ENCODE assay signal across 10 cellular contexts in genomic region chr10:77844713-77845454, GRCh38.
DNase-seq lines count a peak whose midpoint lies in the region; ATAC-seq and TF ChIP-seq lines count a peak whose summit lies in the region.
"Had no signal": no experiment of that assay in that cellular context is flagged by ENCODE, and none has a peak within 500 bp of the region (broad histone marks: within the 10 kb centered on the region; RNA-seq: fewer than 3 reads in every experiment).

No MANE protein-coding gene starts in this region.

- peak overlapping the region; percentile 62 to 88 (median 82) for H3K27ac Mint-ChIP-seq in brain

- peaks cover 43% of the 10 kb centered on the region for H3K36me3 Mint-ChIP-seq in brain

- no peak for ATAC-seq in GM18870 (IDR thresholded peaks at IDR 0.05; ENCODE audit: unreplicated experiment)

- no peak for TF ChIP-seq CTCF in brain (conservative IDR thresholded peaks at IDR 0.05)

- no peak overlapping the region for H3K4me3 Mint-ChIP-seq in brain

- peaks cover 3% of the 10 kb centered on the region for H3K27me3 Mint-ChIP-seq in brain

- no peaks in the 10 kb centered on the region for H3K9me3 Mint-ChIP-seq in brain

- DNase-seq in 8988T (peak; percentile 86), HS-27A (ENCODE audit: low read depth) (peak; percentile 64), kidney tubule cell (ENCODE audit: low spot score) (peak; percentile 94), NOMO-1 treated with dmso at 0.1 percent for 144 hours (lab: John Stamatoyannopoulos, UW; ENCODE audit: unreplicated experiment) (no peak), NCI-H82 treated with DMSO at 0.1 percent for 48 hours (lab: John Stamatoyannopoulos, UW; ENCODE audit: unreplicated experiment) (no peak)
- no peak for DNase-seq in stimulated activated CD4-positive, alpha-beta T cell treated with anti-CD3 and anti-CD28 coated beads, Interleukin-1b, Interleukin-23, amount 100 ng/mL, for 48 hours
- DNase-seq: activated CD4-positive, CD25-positive, alpha-beta regulatory T cell; NCI-H1417 had no signal

- H3K4me1 Mint-ChIP-seq in brain: peaks cover 31% of the 10 kb centered on the region

Comparison
In these comparisons a context has a peak if more than half of its experiments do, and no peak if none do; other contexts are left out.
1. DNase-seq: peak in 8988T (single experiment), HS-27A (single experiment) and kidney tubule cell (single experiment); none in NOMO-1 treated with dmso at 0.1 percent for 144 hours (single experiment), stimulated activated CD4-positive, alpha-beta T cell treated with anti-CD3 and anti-CD28 coated beads, Interleukin-1b, Interleukin-23, amount 100 ng/mL, for 48 hours (single experiment) and NCI-H82 treated with DMSO at 0.1 percent for 48 hours (single experiment).